Comparison of ENCODE assay signal across 8 cellular contexts in genomic region chr9:35112257-35113020, GRCh38. TPM values are rescaled to one million over a fixed set of nuclear protein-coding genes. Genes with fewer than 3 reads are reported as not detected.
A peak's percentile ranks its signal among the peaks of the same experiment; 100 is the strongest.
DNase-seq lines count a peak whose midpoint lies in the region; ATAC-seq, FAIRE-seq and TF ChIP-seq lines count a peak whose summit lies in the region.

No MANE protein-coding gene starts in this region.

- H3K36me3 ChIP-seq in adipocyte (ENCODE audit: control insufficient read depth, insufficient read depth, low read length, severe bottlenecking) = peaks cover 13% of the 10 kb centered on the region
- peaks cover 11 to 14% of the 10 kb centered on the region in 2 experiments for H3K36me3 ChIP-seq in keratinocyte (ENCODE audit: control insufficient read depth in 2 of 2, extremely low read depth in 1 of 2, insufficient read depth in 2 of 2, low read length in 2 of 2)

- peaks cover 2% of the 10 kb centered on the region for H3K27me3 Mint-ChIP-seq in T-helper 2 cell treated with Interferon-gamma antibody and Interleukin-4, amounts not matched to agents 5 μg/mL and 100 μg/mL, for 36 hours (ENCODE audit: low read depth)

- no peak for DNase-seq in T-helper 2 cell treated with Interferon-gamma antibody and Interleukin-4, amounts not matched to agents 5 μg/mL and 100 μg/mL, for 36 hours (ENCODE audit: low spot score)
- DNase-seq in T-helper 2 cell = no peak
- DNase-seq in adipocyte (ENCODE audit: low read depth) = peak; percentile 80
- DNase-seq in keratinocyte (ENCODE audit: low read depth, low spot score) = no peak
- DNase-seq in stimulated activated naive CD8-positive, alpha-beta T cell treated with anti-CD3 and anti-CD28 coated beads, Interleukin-15, Interleukin-2, amounts not matched to agents 100 U/mL and 50 U/mL, for 24 hours = peak; percentile 34
- no peak for DNase-seq in DMS153 (lab: John Stamatoyannopoulos, UW)
- DNase-seq in cerebellar cortex (ENCODE audit: low spot score) = no peak

- H3K9me3 ChIP-seq in adipocyte (ENCODE audit: control insufficient read depth, low read length) (no peaks in the 10 kb centered on the region), keratinocyte (ENCODE audit: control insufficient read depth, low read depth, low read length) (no peaks in the 10 kb centered on the region)

- no peak for TF ChIP-seq CTCF in keratinocyte (optimal IDR thresholded peaks at IDR 0.05 in 1 of 3, IDR thresholded peaks at IDR 0.05 in 1 of 3, conservative IDR thresholded peaks at IDR 0.05 in 1 of 3; ENCODE audit: extremely low read depth in 1 of 3, insufficient read depth in 2 of 3, low read length in 3 of 3)

- H3K4me3 Mint-ChIP-seq in T-helper 2 cell treated with Interferon-gamma antibody and Interleukin-4, amounts not matched to agents 5 μg/mL and 100 μg/mL, for 36 hours = peak overlapping the region; percentile 80

- peaks cover 48% of the 10 kb centered on the region for H3K79me2 ChIP-seq in keratinocyte (ENCODE audit: control insufficient read depth, insufficient read depth, low read length)

- H3K4me1 Mint-ChIP-seq in T-helper 2 cell treated with Interferon-gamma antibody and Interleukin-4, amounts not matched to agents 5 μg/mL and 100 μg/mL, for 36 hours (ENCODE audit: low read depth) = peaks cover 54% of the 10 kb centered on the region

- FAIRE-seq in keratinocyte (lab: Jason Lieb, UNC) = no peak

- no peaks in the 10 kb centered on the region for H3K9me3 Mint-ChIP-seq in T-helper 2 cell treated with Interferon-gamma antibody and Interleukin-4, amounts not matched to agents 5 μg/mL and 100 μg/mL, for 36 hours

- peak overlapping the region; percentile 66 for H3K27ac Mint-ChIP-seq in T-helper 2 cell treated with Interferon-gamma antibody and Interleukin-4, amounts not matched to agents 5 μg/mL and 100 μg/mL, for 36 hours

- H3K4me1 ChIP-seq in adipocyte (ENCODE audit: control insufficient read depth, insufficient read depth, low read length) = peaks cover 61% of the 10 kb centered on the region
- peaks cover 43% of the 10 kb centered on the region for H3K4me1 ChIP-seq in keratinocyte (ENCODE audit: control insufficient read depth, extremely low read depth, insufficient read depth, low read length)

- peak overlapping the region; percentile 91 for H3K4me2 ChIP-seq in keratinocyte (ENCODE audit: control insufficient read depth, extremely low read depth, insufficient read depth, low read depth, low read length)

- H3K4me3 ChIP-seq in adipocyte (ENCODE audit: low read length) (peak overlapping the region; percentile 74), keratinocyte (ENCODE audit: control insufficient read depth in 2 of 3, extremely low read depth in 1 of 3, insufficient read depth in 2 of 3, low read depth in 1 of 3, low read length in 3 of 3) (peak overlapping the region; percentile 32 to 70 (median 64))

- dilution Hi-C loops in keratinocyte (cut with MboI; ENCODE audit: extremely low pct_ligation_motif_present, low sequenced_read_pairs) = no loop called here

- H3K9ac ChIP-seq in adipocyte (ENCODE audit: low read length) (peak overlapping the region; percentile 85), keratinocyte (ENCODE audit: control insufficient read depth, extremely low read depth, insufficient read depth, low read length) (peak overlapping the region; percentile 65)

- peak overlapping the region; percentile 83 for H3K27ac ChIP-seq in keratinocyte (ENCODE audit: control insufficient read depth, insufficient read depth, low read length)

- H3K36me3 Mint-ChIP-seq in T-helper 2 cell treated with Interferon-gamma antibody and Interleukin-4, amounts not matched to agents 5 μg/mL and 100 μg/mL, for 36 hours (ENCODE audit: low read depth) = peaks cover 9% of the 10 kb centered on the region

- H3K27me3 ChIP-seq in adipocyte (replicated peaks; ENCODE audit: control insufficient read depth, insufficient read depth, low read length) (no peaks in the 10 kb centered on the region), keratinocyte (ENCODE audit: control insufficient read depth, extremely low read depth, insufficient read depth, low read length) (no peaks in the 10 kb centered on the region)

- no peak overlapping the region for H2AFZ ChIP-seq in keratinocyte (ENCODE audit: control insufficient read depth, low read length)

- H4K20me1 ChIP-seq in keratinocyte (ENCODE audit: control insufficient read depth, extremely low read depth, insufficient read depth, low read length) = peaks cover 13% of the 10 kb centered on the region

- no peak for ATAC-seq in stimulated activated naive CD8-positive, alpha-beta T cell treated with anti-CD3 and anti-CD28 coated beads, Interleukin-15, Interleukin-2, amounts not matched to agents 100 U/mL and 50 U/mL, for 24 hours
- ATAC-seq in GM19328 (IDR thresholded peaks at IDR 0.05; ENCODE audit: unreplicated experiment) = no peak

- no peaks in the 10 kb centered on the region for H3K9me1 ChIP-seq in keratinocyte (ENCODE audit: control insufficient read depth, extremely low read depth, insufficient read depth, low read length)

RNA-seq across cellular contexts. Expression of gene ATOSB, which starts 3.2 kb away (rescaled TPM):
- polyA plus RNA-seq in keratinocyte = 32.7 to 51.3 TPM (median 39.4 TPM) in 3 replicates
- 6.2 TPM for polyA plus RNA-seq in keratinocyte (2011; ENCODE audit: low read depth)
- 43.2 and 52.8 TPM in 2 replicates for polyA plus RNA-seq in keratinocyte (2011; cell fraction: cytosol; rRNA removed)
- polyA plus RNA-seq in keratinocyte (2011; cell fraction: nucleus; rRNA removed) = 67.9 and 80.4 TPM in 2 replicates
- polyA plus RNA-seq in keratinocyte (2012; ENCODE audit: low replicate concordance) = 19.0 and 29.9 TPM in 2 replicates
- polyA minus RNA-seq in keratinocyte = 29.3 to 47.8 TPM (median 40.4 TPM) in 3 replicates
- polyA minus RNA-seq in keratinocyte (2011; cell fraction: cytosol; rRNA and poly(A)+ RNA removed) = 44.1 TPM
- 30.5 and 37.5 TPM in 2 replicates for polyA minus RNA-seq in keratinocyte (2011; cell fraction: nucleus; rRNA and poly(A)+ RNA removed)

RNA-seq across cellular contexts. Expression of gene STOML2, which starts 9.5 kb away (rescaled TPM):
- polyA plus RNA-seq in keratinocyte = 149 to 174 TPM (median 154 TPM) in 3 replicates
- 53.8 TPM for polyA plus RNA-seq in keratinocyte (2011; ENCODE audit: low read depth)
- polyA plus RNA-seq in keratinocyte (2011; cell fraction: cytosol; rRNA removed) = 129 and 146 TPM in 2 replicates
- polyA plus RNA-seq in keratinocyte (2011; cell fraction: nucleus; rRNA removed) = 70.7 and 85.4 TPM in 2 replicates
- polyA plus RNA-seq in keratinocyte (2012; ENCODE audit: low replicate concordance) = 109 and 138 TPM in 2 replicates
- 86.9 to 195 TPM (median 104 TPM) in 3 replicates for polyA minus RNA-seq in keratinocyte
- 49.5 TPM for polyA minus RNA-seq in keratinocyte (2011; cell fraction: cytosol; rRNA and poly(A)+ RNA removed)
- polyA minus RNA-seq in keratinocyte (2011; cell fraction: nucleus; rRNA and poly(A)+ RNA removed) = 10.3 and 18.0 TPM in 2 replicates

RNA-seq across cellular contexts. Expression of gene PIGO, which starts 16.0 kb away (rescaled TPM):
- polyA plus RNA-seq in keratinocyte = 18.6 to 27.0 TPM (median 20.7 TPM) in 3 replicates
- 7.3 TPM for polyA plus RNA-seq in keratinocyte (2011; ENCODE audit: low read depth)
- polyA plus RNA-seq in keratinocyte (2011; cell fraction: cytosol; rRNA removed) = 6.6 and 8.7 TPM in 2 replicates
- polyA plus RNA-seq in keratinocyte (2011; cell fraction: nucleus; rRNA removed) = 40.9 and 44.2 TPM in 2 replicates
- 12.0 and 19.7 TPM in 2 replicates for polyA plus RNA-seq in keratinocyte (2012; ENCODE audit: low replicate concordance)
- polyA minus RNA-seq in keratinocyte = 27.8 to 50.9 TPM (median 29.3 TPM) in 3 replicates
- 8.1 TPM for polyA minus RNA-seq in keratinocyte (2011; cell fraction: cytosol; rRNA and poly(A)+ RNA removed)
- 32.5 and 39.8 TPM in 2 replicates for polyA minus RNA-seq in keratinocyte (2011; cell fraction: nucleus; rRNA and poly(A)+ RNA removed)

RNA-seq across cellular contexts. Expression of gene FANCG, which starts 32.7 kb away (rescaled TPM):
- 9.4 to 14.6 TPM (median 14.5 TPM) in 3 replicates for polyA plus RNA-seq in keratinocyte
- 8.3 TPM for polyA plus RNA-seq in keratinocyte (2011; ENCODE audit: low read depth)
- polyA plus RNA-seq in keratinocyte (2011; cell fraction: cytosol; rRNA removed) = 5.1 and 7.0 TPM in 2 replicates
- 27.6 and 30.3 TPM in 2 replicates for polyA plus RNA-seq in keratinocyte (2011; cell fraction: nucleus; rRNA removed)
- polyA plus RNA-seq in keratinocyte (2012; ENCODE audit: low replicate concordance) = 10.5 and 16.2 TPM in 2 replicates
- 5.7 to 16.3 TPM (median 16.1 TPM) in 3 replicates for polyA minus RNA-seq in keratinocyte
- polyA minus RNA-seq in keratinocyte (2011; cell fraction: cytosol; rRNA and poly(A)+ RNA removed) = 4.0 TPM
- 7.4 and 11.3 TPM in 2 replicates for polyA minus RNA-seq in keratinocyte (2011; cell fraction: nucleus; rRNA and poly(A)+ RNA removed)

RNA-seq across cellular contexts. Expression of gene VCP, which starts 40.0 kb away (rescaled TPM):
- 339 to 414 TPM (median 356 TPM) in 3 replicates for polyA plus RNA-seq in keratinocyte
- 109 TPM for polyA plus RNA-seq in keratinocyte (2011; ENCODE audit: low read depth)
- 235 and 294 TPM in 2 replicates for polyA plus RNA-seq in keratinocyte (2011; cell fraction: cytosol; rRNA removed)
- polyA plus RNA-seq in keratinocyte (2011; cell fraction: nucleus; rRNA removed) = 447 and 511 TPM in 2 replicates
- polyA plus RNA-seq in keratinocyte (2012; ENCODE audit: low replicate concordance) = 197 and 386 TPM in 2 replicates
- 460 to 537 TPM (median 484 TPM) in 3 replicates for polyA minus RNA-seq in keratinocyte
- 296 TPM for polyA minus RNA-seq in keratinocyte (2011; cell fraction: cytosol; rRNA and poly(A)+ RNA removed)
- polyA minus RNA-seq in keratinocyte (2011; cell fraction: nucleus; rRNA and poly(A)+ RNA removed) = 417 and 614 TPM in 2 replicates

Comparison
In these comparisons a context has a peak if more than half of its experiments do, and no peak if none do; other contexts are left out.
1. DNase-seq: peak in adipocyte (single experiment) and stimulated activated naive CD8-positive, alpha-beta T cell treated with anti-CD3 and anti-CD28 coated beads, Interleukin-15, Interleukin-2, amounts not matched to agents 100 U/mL and 50 U/mL, for 24 hours (single experiment); none in T-helper 2 cell treated with Interferon-gamma antibody and Interleukin-4, amounts not matched to agents 5 μg/mL and 100 μg/mL, for 36 hours (single experiment), T-helper 2 cell (0 of 5), keratinocyte (single experiment), DMS153 (single experiment) and cerebellar cortex (single experiment).